Comparison of ENCODE assay signal across 9 cellular contexts in genomic region chr19:33794578-33795369, GRCh38. TPM values are rescaled to one million over a fixed set of nuclear protein-coding genes. Genes with fewer than 3 reads are reported as not detected.
A peak's percentile ranks its signal among the peaks of the same experiment; 100 is the strongest.
DNase-seq lines count a peak whose midpoint lies in the region; TF ChIP-seq lines count a peak whose summit lies in the region.
"Had no signal": no experiment of that assay in that cellular context is flagged by ENCODE, and none has a peak within 500 bp of the region (broad histone marks: within the 10 kb centered on the region; RNA-seq: fewer than 3 reads in every experiment).

No MANE protein-coding gene starts in this region.

- H3K36me3 ChIP-seq in mucosa of rectum (ENCODE audit: control insufficient read depth in 2 of 2, insufficient read depth in 2 of 2, low read length in 2 of 2), result no peaks in the 10 kb centered on the region

- CTCF ChIA-PET in AG04449 (lab: Yijun Ruan, JAX), result interaction anchor here (0.7 to 6.2 kb wide), 24 partner anchors 10 to 501 kb away, joined by 3 to 59 read pairs (median 4); partner anchors contain the start of gene CEBPG

- DNase-seq in AG04449 (ENCODE audit: low read depth, low spot score) (no peak), LNCaP clone FGC (ENCODE audit: low read depth) (no peak), dorsolateral prefrontal cortex (no peak), NCI-H82 (lab: John Stamatoyannopoulos, UW) (no peak), GM19240 (ENCODE audit: insufficient read length, low spot score) (no peak), middle frontal gyrus (ENCODE audit: extremely low spot score, low spot score) (no peak)
- DNase-seq in activated CD4-positive, alpha-beta T cell treated with anti-CD3 and anti-CD28 coated beads, Interleukin-2, amount 50 U/mL, for 48 hours, result no peak

- H3K4me1 ChIP-seq in mucosa of rectum (ENCODE audit: control insufficient read depth in 2 of 2, insufficient read depth in 2 of 2, low read length in 2 of 2), result peaks cover 0 to 9% of the 10 kb centered on the region in 2 donors
- H3K4me1 ChIP-seq: foreskin keratinocyte had no signal

- intact Hi-C loops in dorsolateral prefrontal cortex (cut with DNase I), result loop anchor here in 1 of 2 donors (10.0 kb wide), 1 partner anchor 340 kb away; no protein-coding TSS in a partner anchor

- POLR2A ChIA-PET in AG04449 (lab: Yijun Ruan, JAX), result interaction anchor here (1.0 kb wide), 1 partner anchor 10 kb away, joined by 3 read pairs; no protein-coding TSS in a partner anchor

- peak overlapping the region; percentile 74 for H3K4me3 ChIP-seq in AG04449 (ENCODE audit: low read depth, low read length)
- peak overlapping the region; percentile 62 for H3K4me3 ChIP-seq in LNCaP clone FGC (ENCODE audit: low read depth, low read length)
- H3K4me3 ChIP-seq in dorsolateral prefrontal cortex, result peak overlapping the region; percentile 45 to 81 (median 69)
- peak overlapping the region; percentile 50 to 77 for H3K4me3 ChIP-seq in mucosa of rectum (ENCODE audit: low read length in 2 of 2)

- TF ChIP-seq CTCF in AG04449 (IDR thresholded peaks at IDR 0.05; ENCODE audit: insufficient read depth, low read length, missing control alignments) (no peak), LNCaP clone FGC (IDR thresholded peaks at IDR 0.05; ENCODE audit: control insufficient read depth, extremely low read depth, insufficient read depth) (no peak), dorsolateral prefrontal cortex (IDR thresholded peaks at IDR 0.05 in 54 of 56, conservative IDR thresholded peaks at IDR 0.05 in 2 of 56; ENCODE audit: low read depth in 1 of 56, partially characterized antibody in 56 of 56) (peak in 3 of 56 donors; percentile 43 to 52 (median 43))

- H3K9ac ChIP-seq in mucosa of rectum (ENCODE audit: low read depth in 1 of 2, low read length in 2 of 2), result peak overlapping the region in 1 of 2 donors; percentile 79

- no peaks in the 10 kb centered on the region for H3K9me3 ChIP-seq in mucosa of rectum (ENCODE audit: control insufficient read depth in 2 of 2, low read length in 2 of 2)

- H3K27me3 ChIP-seq in dorsolateral prefrontal cortex, result peaks cover 0 to 31% (median 0%) of the 10 kb centered on the region in 45 donors
- H3K27me3 ChIP-seq in mucosa of rectum (ENCODE audit: control insufficient read depth in 2 of 2, insufficient read depth in 2 of 2, low read length in 2 of 2), result peaks cover 2 to 5% of the 10 kb centered on the region in 2 donors

- H3K27ac ChIP-seq in dorsolateral prefrontal cortex (peak overlapping the region in 56 of 59 donors; percentile 31 to 94 (median 85)), mucosa of rectum (ENCODE audit: low read depth in 2 of 2, low read length in 2 of 2) (peak overlapping the region; percentile 85 to 87)

RNA-seq across cellular contexts. Expression of gene KCTD15, which starts 1.9 kb away (rescaled TPM):
- total RNA-seq in dorsolateral prefrontal cortex, result 10 to 100 TPM; 12.3 to 56.4 (median 26.3) TPM
